Comparison of ENCODE assay signal across 21 cellular contexts in the genomic region with DNA sequence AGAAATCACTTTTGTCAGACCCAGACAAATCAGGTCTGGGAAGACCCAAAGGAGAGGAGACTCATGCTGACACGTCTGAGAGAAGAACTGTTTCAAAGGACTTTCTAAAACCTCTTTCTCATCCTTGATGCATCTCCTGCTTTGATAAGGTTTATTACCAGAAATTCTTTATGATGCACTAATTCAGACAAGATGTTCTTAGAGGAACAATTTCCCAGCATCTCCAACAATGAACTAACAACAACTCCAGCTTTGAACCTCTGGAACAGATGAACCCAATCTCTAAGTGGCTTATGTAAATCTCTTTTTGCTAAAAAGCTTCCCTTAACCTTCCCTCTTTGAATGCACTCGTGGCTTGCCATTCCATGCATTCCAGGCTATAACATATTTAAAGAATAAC. TPM values are rescaled to one million over a fixed set of nuclear protein-coding genes. Genes with fewer than 3 reads are reported as not detected.
DNase-seq lines count a peak whose midpoint lies in the region; ATAC-seq and TF ChIP-seq lines count a peak whose summit lies in the region.
"Had no signal": no experiment of that assay in that cellular context is flagged by ENCODE, and none has a peak within 500 bp of the region (broad histone marks: within the 10 kb centered on the region; RNA-seq: fewer than 3 reads in every experiment).

No MANE protein-coding gene starts in this region.

- TF ChIP-seq CTCF in AG09309 (IDR thresholded peaks at IDR 0.05; ENCODE audit: control insufficient read depth, insufficient read depth, low read depth, low read length, missing control alignments) (no peak), IMR-90 (conservative IDR thresholded peaks at IDR 0.05; ENCODE audit: low read depth, low read length) (no peak)

- peak overlapping the region; percentile 0; the same call in 1 of the 2 replicates for H2BK120ac ChIP-seq in IMR-90 (ENCODE audit: low read depth, low read length)

- no peak overlapping the region for H3K14ac ChIP-seq in IMR-90 (replicated peaks; ENCODE audit: low read depth, low read length)

- no peak overlapping the region for H3K4ac ChIP-seq in IMR-90 (ENCODE audit: low read depth, low read length)

- intact Hi-C loops in IMR-90 (cut with micrococcal nuclease), result no loop called here

- no peak overlapping the region for H2BK20ac ChIP-seq in IMR-90 (ENCODE audit: low read depth, low read length)

- H2AFZ ChIP-seq in IMR-90 (replicated peaks; ENCODE audit: low read length, poor library complexity), result no peak overlapping the region

- H4K8ac ChIP-seq in IMR-90 (ENCODE audit: low read depth in 2 of 2, low read length in 2 of 2), result no peak overlapping the region

- H4K91ac ChIP-seq in IMR-90 (ENCODE audit: insufficient read depth, low read depth, low read length), result no peak overlapping the region

- no peak overlapping the region for H3K9ac ChIP-seq in IMR-90 (ENCODE audit: low read depth, low read length)
- H3K9ac ChIP-seq: BLaER1, KMS-11 had no signal

- no peaks in the 10 kb centered on the region for H3K36me3 ChIP-seq in IMR-90 (ENCODE audit: control insufficient read depth, insufficient read depth, low read length)
- H3K36me3 ChIP-seq: BLaER1 had no signal

- H2BK5ac ChIP-seq in IMR-90 (ENCODE audit: low read depth, low read length, poor library complexity, severe bottlenecking), result no peak overlapping the region

- ATAC-seq in IMR-90 (ENCODE audit: low read depth) (no peak), GM18498 (IDR thresholded peaks at IDR 0.05; ENCODE audit: unreplicated experiment) (no peak)
- ATAC-seq: CD8-positive, alpha-beta T cell had no signal

- TF ChIP-seq RAD21 in IMR-90 (IDR thresholded peaks at IDR 0.05; ENCODE audit: low read length), result no peak

- H4K5ac ChIP-seq in IMR-90 (ENCODE audit: low read depth, low read length), result no peak overlapping the region; the same call in 1 of the 2 replicates

- no peaks in the 10 kb centered on the region for H3K27me3 ChIP-seq in IMR-90 (ENCODE audit: control insufficient read depth, insufficient read depth, low read length)
- H3K27me3 ChIP-seq: BLaER1 had no signal

- no peaks in the 10 kb centered on the region; the same call in 1 of the 2 replicates for H3K9me1 ChIP-seq in IMR-90 (ENCODE audit: insufficient read depth, low read length)

- H3K79me1 ChIP-seq in IMR-90 (ENCODE audit: low read depth in 1 of 2, low read length in 2 of 2), result no peaks in the 10 kb centered on the region

- no peaks in the 10 kb centered on the region; the same call in 1 of the 2 replicates for H3K4me1 ChIP-seq in IMR-90 (ENCODE audit: control insufficient read depth, insufficient read depth, low read length)
- H3K4me1 ChIP-seq: BLaER1 had no signal

- H3K56ac ChIP-seq in IMR-90 (ENCODE audit: extremely low read depth, insufficient read depth, low read length), result no peak overlapping the region

- no TSS peak for BruUV-seq in IMR-90 (replicated peaks; lab: Mats Ljungman, UMichigan)

- H3K23ac ChIP-seq in IMR-90 (ENCODE audit: low read depth, low read length), result no peak overlapping the region

- peak overlapping the region; percentile 91; the same call in 1 of the 2 replicates for H3K18ac ChIP-seq in IMR-90 (ENCODE audit: low read depth, low read length)

- H4K20me1 ChIP-seq in IMR-90 (ENCODE audit: insufficient read depth, low read length), result no peaks in the 10 kb centered on the region
- H4K20me1 ChIP-seq: BLaER1 had no signal

- H2AK5ac ChIP-seq in IMR-90 (ENCODE audit: low read depth, low read length), result no peak overlapping the region

- no peak overlapping the region for H3K27ac ChIP-seq in IMR-90 (ENCODE audit: insufficient read depth, low read length)
- H3K27ac ChIP-seq: BLaER1, KMS-11 had no signal

- POLR2A ChIA-PET in IMR-90 (lab: Charles Lee; ENCODE audit: unreplicated experiment), result no interaction called here

- H2AK9ac ChIP-seq in IMR-90 (replicated peaks; ENCODE audit: low read depth, low read length, poor library complexity), result no peak overlapping the region

- in situ Hi-C loops in IMR-90 (cut with MboI; ENCODE audit: low sequenced_read_pairs), result no loop called here

- H2BK15ac ChIP-seq in IMR-90 (ENCODE audit: low read depth, low read length), result no peak overlapping the region

- dilution Hi-C loops in IMR-90 (cut with HindIII; ENCODE audit: low sequenced_read_pairs, unreplicated experiment), result no loop called here

- H3K9me3 ChIP-seq in IMR-90 (ENCODE audit: control insufficient read depth, insufficient read depth, low read length), result no peaks in the 10 kb centered on the region; the same call in 1 of the 2 replicates

- no peak overlapping the region; the same call in 1 of the 2 replicates for H3K4me2 ChIP-seq in IMR-90 (ENCODE audit: low read depth, low read length)
- H3K4me2 ChIP-seq: BLaER1, KMS-11 had no signal

- CTCF ChIA-PET in IMR-90 (lab: Yijun Ruan, JAX), result no interaction called here

- no peak for TF ChIP-seq POLR2A in IMR-90 (IDR thresholded peaks at IDR 0.05; ENCODE audit: low read depth, low read length)

- no CpG with 5 or more reads among the region's 2 CpGs for WGBS in IMR-90 (ENCODE audit: extremely low coverage in 2 of 2, insufficient read length in 1 of 2), 2 experiments

- H3K4me3 ChIP-seq in AG09309 (ENCODE audit: control insufficient read depth, low read depth, low read length) (no peak overlapping the region), IMR-90 (ENCODE audit: insufficient read depth, low read depth, low read length) (no peak overlapping the region)
- H3K4me3 ChIP-seq: BLaER1 had no signal

- peak; percentile 63 for DNase-seq in AG09309 (ENCODE audit: low read depth)
- DNase-seq in EH (ENCODE audit: low read depth), result peak; percentile 66
- no peak for DNase-seq in IMR-90
- peak; percentile 2 for DNase-seq in fibroblast of peridontal ligament (ENCODE audit: extremely low read depth)
- no peak for DNase-seq in stimulated activated CD8-positive, alpha-beta memory T cell treated with anti-CD3 and anti-CD28 coated beads, Interleukin-4, amount 100 ng/mL, for 48 hours
- no peak for DNase-seq in pons (ENCODE audit: low spot score)
- no peak for DNase-seq in inferior parietal cortex (ENCODE audit: extremely low spot score)
- DNase-seq: 8988T; AML-193; Calu3; CD8-positive, alpha-beta T cell; DMS 273 treated with DMSO at 0.1 percent for 48 hours; DMS53; DND-41; H9 had no signal

TF ChIP-seq in IMR-90, 13 proteins besides CTCF, POLR2A, EP300 and RAD21:
- TF ChIP-seq, protein P1, sequence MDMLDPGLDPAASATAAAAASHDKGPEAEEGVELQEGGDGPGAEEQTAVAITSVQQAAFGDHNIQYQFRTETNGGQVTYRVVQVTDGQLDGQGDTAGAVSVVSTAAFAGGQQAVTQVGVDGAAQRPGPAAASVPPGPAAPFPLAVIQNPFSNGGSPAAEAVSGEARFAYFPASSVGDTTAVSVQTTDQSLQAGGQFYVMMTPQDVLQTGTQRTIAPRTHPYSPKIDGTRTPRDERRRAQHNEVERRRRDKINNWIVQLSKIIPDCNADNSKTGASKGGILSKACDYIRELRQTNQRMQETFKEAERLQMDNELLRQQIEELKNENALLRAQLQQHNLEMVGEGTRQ (IDR thresholded peaks at IDR 0.05; ENCODE audit: low read depth, low read length), result no peak
- no peak for TF ChIP-seq FOS (IDR thresholded peaks at IDR 0.05; ENCODE audit: low read depth, low read length)
- TF ChIP-seq CEBPB (IDR thresholded peaks at IDR 0.05; ENCODE audit: low read depth, low read length), result no peak
- TF ChIP-seq MAZ (IDR thresholded peaks at IDR 0.05; ENCODE audit: borderline replicate concordance, low read depth, low read length), result no peak
- no peak for TF ChIP-seq MXI1 (IDR thresholded peaks at IDR 0.05; ENCODE audit: borderline replicate concordance, low read depth, low read length)
TF ChIP-seq in IMR-90: peak in this region for 0.

RNA-seq across cellular contexts. Expression of a gene that starts 15.9 kb away (rescaled TPM):
- total RNA-seq in IMR-90 (2012; rRNA removed), result 0.18 TPM in 1 of 2 replicates, not detected in the other
- polyA plus RNA-seq in IMR-90 (2012; rRNA removed), result 0.12 TPM in 1 of 2 replicates, not detected in the other
- polyA plus RNA-seq in IMR-90 (2012; cell fraction: cytosol; rRNA removed), result not detected in 2 replicates
- 0.05 TPM in 2 replicates for polyA plus RNA-seq in IMR-90 (2012; cell fraction: nucleus; rRNA removed; ENCODE audit: low replicate concordance)
- total RNA-seq: A673; Calu3; CD8-positive, alpha-beta T cell; H1; H9 had no signal
- polyA plus RNA-seq: CD14-positive monocyte, H1 had no signal

RNA-seq across cellular contexts. Expression of a gene that starts 25.2 kb away (rescaled TPM):
- total RNA-seq in IMR-90 (2012; rRNA removed), result not detected in 2 replicates
- not detected in 2 replicates for polyA plus RNA-seq in IMR-90 (2012; rRNA removed)
- not detected in 2 replicates for polyA plus RNA-seq in IMR-90 (2012; cell fraction: cytosol; rRNA removed)
- polyA plus RNA-seq in IMR-90 (2012; cell fraction: nucleus; rRNA removed; ENCODE audit: low replicate concordance), result not detected in 2 replicates
- total RNA-seq: A673; CD8-positive, alpha-beta T cell had no signal
- polyA plus RNA-seq: CD14-positive monocyte had no signal

RNA-seq across cellular contexts. Expression of a gene that starts 42.8 kb away (rescaled TPM):
- not detected in 2 replicates for total RNA-seq in IMR-90 (2012; rRNA removed)
- not detected in 2 replicates for polyA plus RNA-seq in IMR-90 (2012; rRNA removed)
- not detected in 2 replicates for polyA plus RNA-seq in IMR-90 (2012; cell fraction: cytosol; rRNA removed)
- polyA plus RNA-seq in IMR-90 (2012; cell fraction: nucleus; rRNA removed; ENCODE audit: low replicate concordance), result not detected in 2 replicates
- total RNA-seq: A673; Calu3; CD8-positive, alpha-beta T cell had no signal
- polyA plus RNA-seq: CD14-positive monocyte had no signal

Comparison
In these comparisons a context has a peak if more than half of its experiments do, and no peak if none do; other contexts are left out.
1. DNase-seq: peak in AG09309 (single experiment), EH (single experiment) and fibroblast of peridontal ligament (single experiment); none in IMR-90 (single experiment), stimulated activated CD8-positive, alpha-beta memory T cell treated with anti-CD3 and anti-CD28 coated beads, Interleukin-4, amount 100 ng/mL, for 48 hours (single experiment), pons (single experiment) and inferior parietal cortex (single experiment).